Comparison of ENCODE assay signal across 8 cellular contexts in genomic region chr15:29103825-29104565, GRCh38.
DNase-seq lines count a peak whose midpoint lies in the region; ATAC-seq and TF ChIP-seq lines count a peak whose summit lies in the region.

No MANE protein-coding gene starts in this region.

- no peaks in the 10 kb centered on the region for H3K79me2 ChIP-seq in OCI-LY1 (ENCODE audit: insufficient read depth, low read length)

- DNase-seq in AG08396 (ENCODE audit: low spot score): peak; percentile 94
- peak in 1 of 2 donors; percentile 75 for DNase-seq in activated naive CD4-positive, alpha-beta T cell treated with anti-CD3 and anti-CD28 coated beads, Interleukin-2, amount 50 U/mL, for 72 hours (ENCODE audit: low spot score in 2 of 2)
- DNase-seq in heart right ventricle: peak; percentile 57 to 77
- DNase-seq in psoas muscle: peak; percentile 63 to 76
- DNase-seq in A172 (ENCODE audit: low spot score): no peak

- intact Hi-C loops in heart right ventricle (cut with DNase I): loop anchor here in 2 of 10 donors (5.0 kb wide), 2 partner anchors 163 to 222 kb away; partner anchors contain the start of gene NSMCE3 (in 1 of the 2)
- intact Hi-C loops in psoas muscle (cut with DNase I): no loop called here

- no peaks in the 10 kb centered on the region for H4K20me1 ChIP-seq in OCI-LY1 (ENCODE audit: insufficient read depth, low read length)

- H3K4me1 ChIP-seq in OCI-LY1 (ENCODE audit: insufficient read depth, low read length, severe bottlenecking) (no peaks in the 10 kb centered on the region), heart right ventricle (peaks cover 0 to 12% (median 10%) of the 10 kb centered on the region in 9 donors), psoas muscle (no peaks in the 10 kb centered on the region)

- WGBS in heart right ventricle, 2 donors: 27 to 29% methylated on average over 47 of the region's 47 CpGs
- 14 to 16% (median 16%) methylated on average over 43 to 47 of the region's 47 CpGs for WGBS in psoas muscle, 3 donors

- H3F3A ChIP-seq in OCI-LY1 (ENCODE audit: insufficient read depth, low read length): no peaks in the 10 kb centered on the region

- no peaks in the 10 kb centered on the region for H3K36me3 Mint-ChIP-seq in activated naive CD4-positive, alpha-beta T cell treated with anti-CD3 and anti-CD28 coated beads, Interleukin-2, amount 50 U/mL, for 72 hours

- no peaks in the 10 kb centered on the region for H3K9me3 Mint-ChIP-seq in activated naive CD4-positive, alpha-beta T cell treated with anti-CD3 and anti-CD28 coated beads, Interleukin-2, amount 50 U/mL, for 72 hours

- H3K9me2 ChIP-seq in OCI-LY1 (ENCODE audit: low read depth, low read length): no peaks in the 10 kb centered on the region

- H3K27ac Mint-ChIP-seq in activated naive CD4-positive, alpha-beta T cell treated with anti-CD3 and anti-CD28 coated beads, Interleukin-2, amount 50 U/mL, for 72 hours: no peak overlapping the region

- TF ChIP-seq CTCF in OCI-LY1 (IDR thresholded peaks at IDR 0.05; ENCODE audit: low read length): peak; percentile 51
- TF ChIP-seq CTCF in heart right ventricle (IDR thresholded peaks at IDR 0.05): peak; percentile 75 to 90 (median 86)
- TF ChIP-seq CTCF in psoas muscle (IDR thresholded peaks at IDR 0.05): peak; percentile 60

- H3K9me3 ChIP-seq in OCI-LY1 (ENCODE audit: low read length): no peaks in the 10 kb centered on the region
- H3K9me3 ChIP-seq in heart right ventricle: no peaks in the 10 kb centered on the region
- H3K9me3 ChIP-seq in psoas muscle: no peaks in the 10 kb centered on the region

- H3K4me3 ChIP-seq in OCI-LY1 (ENCODE audit: low read depth, low read length, poor library complexity, severe bottlenecking) (no peak overlapping the region), heart right ventricle (peak overlapping the region; percentile 15 to 60 (median 45)), psoas muscle (peak overlapping the region; percentile 50)

- H3K4me2 ChIP-seq in OCI-LY1 (ENCODE audit: low read length): no peak overlapping the region

- no peak for TF ChIP-seq POLR2A in GM18505 (IDR thresholded peaks at IDR 0.05; ENCODE audit: borderline replicate concordance, extremely low read depth, insufficient read depth, insufficient read length)

- H3K27me3 ChIP-seq in OCI-LY1 (ENCODE audit: insufficient read depth, low read length) (no peaks in the 10 kb centered on the region), heart right ventricle (peaks cover 0 to 7% (median 0%) of the 10 kb centered on the region in 7 donors), psoas muscle (ENCODE audit: insufficient read depth in 3 of 3, low read length in 2 of 3) (peaks cover 0 to 15% (median 7%) of the 10 kb centered on the region in 3 donors)

- ATAC-seq in GM21515 (IDR thresholded peaks at IDR 0.05; ENCODE audit: unreplicated experiment): peak; percentile 47
- ATAC-seq in activated naive CD4-positive, alpha-beta T cell treated with anti-CD3 and anti-CD28 coated beads, Interleukin-2, amount 50 U/mL, for 72 hours: peak; percentile 75 to 83
- peak; percentile 85 to 94 (median 91) for ATAC-seq in heart right ventricle
- ATAC-seq in psoas muscle: peak; percentile 39 to 76 (median 66)
- ATAC-seq in GM18505 (IDR thresholded peaks at IDR 0.05; ENCODE audit: unreplicated experiment): no peak

- H2AFZ ChIP-seq in OCI-LY1 (ENCODE audit: low read length): no peak overlapping the region

- no peak overlapping the region for H3K27ac ChIP-seq in OCI-LY1 (ENCODE audit: low read depth, low read length, poor library complexity, severe bottlenecking)
- H3K27ac ChIP-seq in heart right ventricle: peak overlapping the region in 4 of 10 donors; percentile 22 to 68 (median 38)
- no peak overlapping the region for H3K27ac ChIP-seq in psoas muscle

- H3K9ac ChIP-seq in OCI-LY1 (ENCODE audit: low read length): no peak overlapping the region

- H3K36me3 ChIP-seq in OCI-LY1 (ENCODE audit: insufficient read depth, low read length): no peaks in the 10 kb centered on the region
- H3K36me3 ChIP-seq in heart right ventricle: no peaks in the 10 kb centered on the region
- H3K36me3 ChIP-seq in psoas muscle (ENCODE audit: insufficient read depth in 1 of 2, low read depth in 1 of 2): no peaks in the 10 kb centered on the region
